Comparison of ENCODE assay signal across 8 cellular contexts in the genomic region with DNA sequence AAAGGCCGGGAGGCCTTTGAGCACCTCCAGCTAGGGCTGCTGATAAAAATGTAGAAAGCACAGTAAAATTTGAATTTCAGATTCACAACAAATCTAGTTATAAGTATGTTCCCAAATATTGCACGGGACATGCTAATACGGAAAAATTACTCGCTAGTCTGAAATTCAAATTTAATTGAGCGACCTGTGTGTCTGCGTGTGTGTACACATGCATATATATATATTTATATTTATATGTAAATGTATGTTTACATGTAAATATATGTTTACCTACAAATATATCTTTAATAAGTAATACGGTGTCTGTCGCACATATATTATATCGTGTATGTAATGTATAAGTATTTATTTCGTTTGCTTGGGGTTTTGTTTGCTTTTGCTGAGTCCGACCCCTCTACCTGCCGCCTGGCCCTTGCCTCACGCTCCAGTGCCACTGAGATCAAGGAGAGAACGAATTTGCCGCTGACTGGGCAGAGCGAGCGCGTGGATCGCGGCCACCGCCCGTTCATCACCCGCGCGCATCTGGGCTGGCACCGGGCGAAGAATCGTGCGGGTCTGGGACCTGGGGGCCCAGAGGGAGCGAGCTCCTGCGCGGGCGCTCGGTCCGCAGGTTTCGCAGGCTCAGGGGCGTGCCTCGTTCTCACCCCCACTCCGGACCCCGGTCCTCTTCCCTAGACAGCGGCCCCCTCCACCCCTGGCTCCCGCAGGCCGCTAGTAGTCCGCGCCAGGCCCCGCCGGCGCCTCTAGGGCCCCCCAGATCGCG. TPM values are rescaled to one million over a fixed set of nuclear protein-coding genes. Genes with fewer than 3 reads are reported as not detected.
DNase-seq lines count a peak whose midpoint lies in the region; ATAC-seq and TF ChIP-seq lines count a peak whose summit lies in the region.

No MANE protein-coding gene starts in this region.

- peak overlapping the region; percentile 76 for H3K4me3 Mint-ChIP-seq in central memory CD8-positive, alpha-beta T cell

- H3K4me3 ChIP-seq in heart right ventricle, result peak overlapping the region; percentile 73 to 97 (median 92)
- peak overlapping the region; percentile 24 to 80 for H3K4me3 ChIP-seq in muscle layer of colon (ENCODE audit: low read depth in 1 of 2, low read length in 2 of 2)
- no peak overlapping the region for H3K4me3 ChIP-seq in aorta (ENCODE audit: low read length in 2 of 2)

- ATAC-seq in heart right ventricle (no peak), Right ventricle myocardium inferior (no peak), aorta (ENCODE audit: low FRiP score) (peak; percentile 22)
- ATAC-seq in central memory CD8-positive, alpha-beta T cell (replicated peaks; ENCODE audit: extremely low read depth, poor library complexity, severe bottlenecking), result no peak

- H3K4me1 Mint-ChIP-seq in central memory CD8-positive, alpha-beta T cell, result peaks cover 23% of the 10 kb centered on the region

- no peak for DNase-seq in heart right ventricle
- no peak for DNase-seq in Right ventricle myocardium inferior (ENCODE audit: missing footprints)
- no peak for DNase-seq in central memory CD8-positive, alpha-beta T cell (ENCODE audit: low spot score in 2 of 2)
- peak in 1 of 2 donors; percentile 33 for DNase-seq in aorta
- DNase-seq in iPS-NIHi7 (ENCODE audit: extremely low spot score), result no peak
- no peak for DNase-seq in hepatic stellate cell (ENCODE audit: low spot score)
- DNase-seq in anterior cingulate cortex (lab: John Stamatoyannopoulos, UW), result no peak

- H3K9me3 Mint-ChIP-seq in central memory CD8-positive, alpha-beta T cell, result no peaks in the 10 kb centered on the region

- no peak for TF ChIP-seq CTCF in heart right ventricle (IDR thresholded peaks at IDR 0.05)

- H3K27ac Mint-ChIP-seq in central memory CD8-positive, alpha-beta T cell (ENCODE audit: low read depth), result no peak overlapping the region

- intact Hi-C loops in heart right ventricle (cut with DNase I), result no loop called here
- intact Hi-C loops in Right ventricle myocardium inferior (cut with DNase I), result no loop called here
- intact Hi-C loops in aorta (cut with DNase I), result no loop called here

- H3K36me3 Mint-ChIP-seq in central memory CD8-positive, alpha-beta T cell (ENCODE audit: insufficient read depth), result peaks cover 7% of the 10 kb centered on the region

- 9% methylated on average over 47 to 50 of the region's 50 CpGs for WGBS in heart right ventricle, 2 donors
- WGBS in aorta, 2 donors, result 10 to 11% methylated on average over 45 to 50 of the region's 50 CpGs

- H3K27ac ChIP-seq in heart right ventricle (no peak overlapping the region), muscle layer of colon (ENCODE audit: low read depth, low read length) (no peak overlapping the region), aorta (ENCODE audit: low read depth in 1 of 2, low read length in 2 of 2) (no peak overlapping the region)

- H3K27me3 ChIP-seq in heart right ventricle, result peaks cover 32 to 54% (median 44%) of the 10 kb centered on the region in 7 donors
- H3K27me3 ChIP-seq in muscle layer of colon (ENCODE audit: control insufficient read depth in 1 of 2, insufficient read depth in 2 of 2, low read length in 2 of 2), result peaks cover 26 to 44% of the 10 kb centered on the region in 2 donors
- no peaks in the 10 kb centered on the region for H3K27me3 ChIP-seq in aorta (ENCODE audit: control insufficient read depth in 1 of 2, insufficient read depth in 2 of 2, low read length in 1 of 2)

- H3K9me3 ChIP-seq in heart right ventricle (no peaks in the 10 kb centered on the region), muscle layer of colon (ENCODE audit: low read length) (no peaks in the 10 kb centered on the region), aorta (ENCODE audit: control insufficient read depth, low read length) (no peaks in the 10 kb centered on the region)

- H3K27me3 Mint-ChIP-seq in central memory CD8-positive, alpha-beta T cell, result peaks cover 34% of the 10 kb centered on the region

- peaks cover 0 to 26% (median 11%) of the 10 kb centered on the region in 9 donors for H3K36me3 ChIP-seq in heart right ventricle
- peaks cover 11% of the 10 kb centered on the region for H3K36me3 ChIP-seq in muscle layer of colon (ENCODE audit: insufficient read depth, low read length)
- peaks cover 0 to 2% of the 10 kb centered on the region in 2 donors for H3K36me3 ChIP-seq in aorta (ENCODE audit: control insufficient read depth in 1 of 2, insufficient read depth in 2 of 2, low read length in 1 of 2)

- H3K9ac ChIP-seq in muscle layer of colon (ENCODE audit: low read length), result no peak overlapping the region

- H3K4me1 ChIP-seq in heart right ventricle (peaks cover 12 to 56% (median 38%) of the 10 kb centered on the region in 9 donors), muscle layer of colon (ENCODE audit: insufficient read depth, low read length) (peaks cover 16% of the 10 kb centered on the region), aorta (ENCODE audit: control insufficient read depth in 1 of 2, insufficient read depth in 2 of 2, low read length in 2 of 2) (no peaks in the 10 kb centered on the region)

RNA-seq across cellular contexts. Expression of a gene that starts 0.5 kb away (rescaled TPM):
- total RNA-seq in heart right ventricle (10 to 100 TPM in 5 of 10 donors, 1 to 10 TPM in 5; 7.5 to 12.9 (median 10.1) TPM), Right ventricle myocardium inferior (14.6 TPM), aorta (10 to 100 TPM; 10.6 to 17.4 TPM)
- polyA plus RNA-seq in heart right ventricle (10 to 100 TPM; 12.3 to 16.5 TPM), aorta (10 to 100 TPM in 1 of 2 donors, 1 to 10 TPM in 1; 5.8 to 27.8 TPM)

RNA-seq across cellular contexts. Expression of a gene that starts 1.9 kb away (rescaled TPM):
- total RNA-seq in heart right ventricle (under 1 TPM in 4 of 10 donors, not detected in 6; 0.15 to 0.58 (median 0.22) TPM), Right ventricle myocardium inferior (0.14 TPM), aorta (under 1 TPM in 1 of 2 donors, not detected in 1; 0.18 TPM)
- polyA plus RNA-seq in heart right ventricle (under 1 TPM in 1 of 2 donors, not detected in 1; 0.03 TPM), aorta (under 1 TPM in 1 of 2 donors, not detected in 1; 0.38 TPM)

RNA-seq across cellular contexts. Expression of a gene that starts 25.6 kb away (rescaled TPM):
- total RNA-seq in heart right ventricle, result 10 to 100 TPM; 42.6 to 60.7 (median 51.3) TPM
- 10 to 100 TPM; 15.1 to 34.8 TPM for polyA plus RNA-seq in heart right ventricle
- total RNA-seq in Right ventricle myocardium inferior, result 46.1 TPM
- 10 to 100 TPM; 35.4 to 39.0 TPM for total RNA-seq in aorta
- 10 to 100 TPM; 42.0 to 51.0 TPM for polyA plus RNA-seq in aorta

RNA-seq across cellular contexts. Expression of a gene that starts 39.1 kb away (rescaled TPM):
- total RNA-seq in heart right ventricle (10 to 100 TPM in 1 of 10 donors, 1 to 10 TPM in 9; 1.8 to 14.1 (median 7.1) TPM), Right ventricle myocardium inferior (7.0 TPM), aorta (100 to 1,000 TPM in 1 of 2 donors, 10 to 100 TPM in 1; 91.8 to 223 TPM)
- polyA plus RNA-seq in heart right ventricle (1 to 10 TPM; 2.9 to 7.6 TPM), aorta (100 to 1,000 TPM in 1 of 2 donors, 10 to 100 TPM in 1; 53.7 to 332 TPM)

Comparison
In these comparisons a context has a peak if more than half of its experiments do, and no peak if none do; other contexts are left out.
1. H3K4me3 ChIP-seq: peak in heart right ventricle (10 of 10) and muscle layer of colon (2 of 2); none in aorta (0 of 2).